ENCODE assay signal across 19 cellular contexts in the genomic region with DNA sequence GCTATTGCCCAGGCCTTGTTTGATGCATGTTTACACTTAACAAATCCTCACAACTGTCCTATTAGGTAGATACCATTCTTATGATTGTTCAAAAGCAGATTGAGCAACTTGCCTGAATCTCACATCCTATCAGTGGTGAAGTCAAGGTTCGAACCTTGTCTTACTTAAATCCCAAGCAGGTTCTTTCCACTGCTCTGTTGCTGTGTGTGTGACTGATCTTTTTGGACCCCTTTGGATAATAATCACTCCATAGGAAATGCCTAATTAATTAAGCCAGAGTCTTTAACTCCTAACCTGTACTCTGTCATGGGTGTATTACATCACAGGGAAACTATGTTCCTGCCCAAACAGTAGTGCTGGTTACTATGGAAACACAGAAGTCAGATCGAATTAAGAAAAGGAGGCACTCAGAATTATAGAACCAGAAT.
DNase-seq lines count a peak whose midpoint lies in the region; ATAC-seq and TF ChIP-seq lines count a peak whose summit lies in the region.
"Had no signal": no experiment of that assay in that cellular context is flagged by ENCODE, and none has a peak within 500 bp of the region (broad histone marks: within the 10 kb centered on the region; RNA-seq: fewer than 3 reads in every experiment).

No MANE protein-coding gene starts in this region.

- POLR2A ChIA-PET in A673 (lab: Charles Lee; ENCODE audit: low non-redundant PET): no interaction called here

- DNase-seq in A673 (ENCODE audit: low spot score): peak; percentile 59
- peak; percentile 32 for DNase-seq in LHCN-M2 (ENCODE audit: low read depth)
- peak; percentile 65 for DNase-seq in choroid plexus epithelial cell (ENCODE audit: low read depth)
- peak; percentile 73 for DNase-seq in kidney tubule cell (ENCODE audit: low spot score)
- no peak for DNase-seq in NCI-H146 (lab: John Stamatoyannopoulos, UW)
- DNase-seq in thyroid gland: no peak
- DNase-seq in transverse colon: no peak
- DNase-seq: ACHN; activated CD4-positive, alpha-beta T cell treated with anti-CD3 and anti-CD28 coated beads for 48 hours; activated naive CD4-positive, alpha-beta T cell treated with anti-CD3 and anti-CD28 coated beads for 36 hours; CD4-positive, alpha-beta T cell; effector memory CD8-positive, alpha-beta T cell; NCI-H1048; SHP77 treated with DMSO at 0.1 percent for 48 hours; stimulated activated CD4-positive, alpha-beta T cell treated with anti-CD3 and anti-CD28 coated beads, Interleukin-4, amount 100 ng/mL, for 24 hours; T1000; tibial artery had no signal

- H3K4me1 ChIP-seq in A673 (ENCODE audit: insufficient read depth, low read length, poor library complexity, severe bottlenecking): peaks cover 83% of the 10 kb centered on the region
- H3K4me1 ChIP-seq in thyroid gland: no peaks in the 10 kb centered on the region
- no peaks in the 10 kb centered on the region for H3K4me1 ChIP-seq in transverse colon

- H3K36me3 ChIP-seq in A673 (ENCODE audit: insufficient read depth, low read length, poor library complexity, severe bottlenecking) (no peaks in the 10 kb centered on the region), thyroid gland (no peaks in the 10 kb centered on the region), transverse colon (no peaks in the 10 kb centered on the region)
- H3K36me3 ChIP-seq: cardiac muscle cell, tibial artery had no signal

- no peaks in the 10 kb centered on the region for H3K27me3 ChIP-seq in A673 (replicated peaks; ENCODE audit: insufficient read depth, low read depth, low read length, poor library complexity)
- no peaks in the 10 kb centered on the region for H3K27me3 ChIP-seq in thyroid gland
- no peaks in the 10 kb centered on the region for H3K27me3 ChIP-seq in transverse colon
- H3K27me3 ChIP-seq: cardiac muscle cell, tibial artery had no signal

- TF ChIP-seq POLR2A in thyroid gland (IDR thresholded peaks at IDR 0.05): no peak
- no peak for TF ChIP-seq POLR2A in transverse colon (IDR thresholded peaks at IDR 0.05)

- no peaks in the 10 kb centered on the region for H3K9me3 ChIP-seq in A673 (ENCODE audit: low read depth, low read length, poor library complexity, severe bottlenecking)
- no peaks in the 10 kb centered on the region for H3K9me3 ChIP-seq in thyroid gland
- no peaks in the 10 kb centered on the region for H3K9me3 ChIP-seq in transverse colon
- H3K9me3 ChIP-seq: tibial artery had no signal

- ATAC-seq in GM21619 (IDR thresholded peaks at IDR 0.05; ENCODE audit: unreplicated experiment): no peak
- ATAC-seq: effector memory CD8-positive, alpha-beta T cell had no signal

- no peak for TF ChIP-seq EP300 in transverse colon (IDR thresholded peaks at IDR 0.05; ENCODE audit: low read depth)

- no TSS peak for BruUV-seq in A673 (replicated peaks; lab: Mats Ljungman, UMichigan)

- CTCF ChIA-PET in A673 (lab: Charles Lee): no interaction called here

- in situ Hi-C loops in transverse colon (cut with MboI; ENCODE audit: low pct_ligation_motif_present in 1 of 4, low pct_unique_long_range_greater_than_20kb in 1 of 4, low sequenced_read_pairs in 3 of 4): no loop called here

- intact Hi-C loops in A673 (cut with micrococcal nuclease; ENCODE audit: unreplicated experiment): loop anchor here (10.0 kb wide), 1 partner anchor 212 kb away; no protein-coding TSS in a partner anchor
- intact Hi-C loops in thyroid gland (cut with DNase I): no loop called here
- intact Hi-C loops in transverse colon (cut with DNase I; ENCODE audit: low total_unique reads): no loop called here

- WGBS in thyroid gland, 2 donors: 51 to 57% methylated on average over 2 of the region's 2 CpGs
- WGBS in transverse colon (ENCODE audit: low coverage in 1 of 2), 2 donors: 47 to 60% methylated on average over 1 to 2 of the region's 2 CpGs

- TF ChIP-seq CTCF in A673 (conservative IDR thresholded peaks at IDR 0.05; ENCODE audit: low read depth, low read length): no peak
- no peak for TF ChIP-seq CTCF in choroid plexus epithelial cell (conservative IDR thresholded peaks at IDR 0.05; ENCODE audit: low read depth, low read length)
- no peak for TF ChIP-seq CTCF in thyroid gland (IDR thresholded peaks at IDR 0.05)
- no peak for TF ChIP-seq CTCF in transverse colon (IDR thresholded peaks at IDR 0.05)

- H3K27ac ChIP-seq in A673 (ENCODE audit: low read depth, low read length, poor library complexity, severe bottlenecking): peak overlapping the region; percentile 16
- no peak overlapping the region for H3K27ac ChIP-seq in thyroid gland
- no peak overlapping the region for H3K27ac ChIP-seq in transverse colon
- H3K27ac ChIP-seq: cardiac muscle cell, tibial artery had no signal

- no peak overlapping the region for H3K4me3 ChIP-seq in A673 (ENCODE audit: low read depth, low read length, poor library complexity, severe bottlenecking)
- no peak overlapping the region for H3K4me3 ChIP-seq in choroid plexus epithelial cell (ENCODE audit: low read depth, low read length)
- H3K4me3 ChIP-seq in thyroid gland (replicated peaks in 1 of 3): no peak overlapping the region
- no peak overlapping the region for H3K4me3 ChIP-seq in transverse colon
- H3K4me3 ChIP-seq: cardiac muscle cell, tibial artery had no signal

Comparison
In these comparisons a context has a peak if more than half of its experiments do, and no peak if none do; other contexts are left out.
1. DNase-seq: peak in A673 (single experiment), LHCN-M2 (single experiment), choroid plexus epithelial cell (single experiment) and kidney tubule cell (single experiment); none in NCI-H146 (single experiment), thyroid gland (0 of 2) and transverse colon (single experiment).